ENCODE assay signal across 19 cellular contexts in the genomic region with DNA sequence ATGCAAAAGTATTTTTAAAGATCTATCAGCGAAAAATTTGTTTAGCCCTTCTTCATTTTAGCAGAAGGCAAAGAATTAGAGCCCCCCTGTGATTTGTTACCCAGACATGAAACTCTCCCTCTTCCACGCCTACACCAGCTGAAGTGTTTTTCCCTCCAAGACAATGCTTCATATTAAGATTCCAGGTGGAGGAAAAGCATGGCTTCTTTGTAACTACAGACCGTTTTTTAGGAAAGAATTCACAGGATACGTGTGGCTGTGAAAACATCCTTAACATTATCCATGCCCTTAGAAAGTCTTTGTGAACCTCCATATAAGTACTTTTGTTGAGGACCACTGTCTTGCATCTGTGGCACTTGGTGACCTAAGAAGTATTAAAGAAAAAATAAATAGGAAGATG.
"Had no signal": no experiment of that assay in that cellular context is flagged by ENCODE, and none has a peak within 500 bp of the region (broad histone marks: within the 10 kb centered on the region; RNA-seq: fewer than 3 reads in every experiment).

No MANE protein-coding gene starts in this region.

- H3K9ac ChIP-seq: SK-N-SH had no signal

- H3K36me3 Mint-ChIP-seq: brain, T-cell had no signal

- H3K4me1 Mint-ChIP-seq: brain, nephron had no signal

- H3K9me3 ChIP-seq: right atrium auricular region, SK-N-SH, transverse colon had no signal

- H3K4me2 ChIP-seq: SK-N-SH had no signal

- DNase-seq: activated CD4-positive, alpha-beta T cell treated with anti-CD3 and anti-CD28 coated beads, Interleukin-2, amount 50 U/mL, for 48 hours; activated naive CD4-positive, alpha-beta T cell treated with anti-CD3 and anti-CD28 coated beads, Interleukin-2, amount 50 U/mL, for 16 hours; effector memory CD4-positive, alpha-beta T cell; erythroblast; glutamatergic neuron; hypothalamus; kidney glomerular epithelial cell; occipital lobe; SK-N-SH; small intestine; stimulated activated naive CD8-positive, alpha-beta T cell treated with anti-CD3 and anti-CD28 coated beads, Interleukin-15, Interleukin-2, amounts not matched to agents 100 U/mL and 50 U/mL, for 24 hours; T-cell; T1000; transverse colon had no signal

- H3K36me3 ChIP-seq: right atrium auricular region, transverse colon had no signal

- H3K27me3 ChIP-seq: right atrium auricular region, transverse colon had no signal

- H3K27me3 Mint-ChIP-seq: brain, progenitor cell of endocrine pancreas had no signal

- H3K4me3 Mint-ChIP-seq: brain; dendritic cell treated with granulocyte-macrophage colony-stimulating factor and Interleukin-4, amounts not matched to agents 40 ng/mL and 50 ng/mL, for 4 days; nephron; T-cell had no signal

- H3K27ac ChIP-seq: right atrium auricular region, transverse colon had no signal

- ATAC-seq: stimulated activated naive CD8-positive, alpha-beta T cell treated with anti-CD3 and anti-CD28 coated beads, Interleukin-15, Interleukin-2, amounts not matched to agents 100 U/mL and 50 U/mL, for 24 hours; T-cell had no signal

- H3K4me3 ChIP-seq: right atrium auricular region, transverse colon had no signal

- H3K4me1 ChIP-seq: right atrium auricular region, transverse colon had no signal

- H3K9me3 Mint-ChIP-seq: brain; dendritic cell treated with granulocyte-macrophage colony-stimulating factor and Interleukin-4, amounts not matched to agents 40 ng/mL and 50 ng/mL, for 4 days; nephron; T-cell had no signal

- H3K27ac Mint-ChIP-seq: brain; dendritic cell treated with granulocyte-macrophage colony-stimulating factor and Interleukin-4, amounts not matched to agents 40 ng/mL and 50 ng/mL, for 4 days; nephron; progenitor cell of endocrine pancreas; T-cell had no signal
